Comparison of ENCODE assay signal across 11 cellular contexts in the genomic region with DNA sequence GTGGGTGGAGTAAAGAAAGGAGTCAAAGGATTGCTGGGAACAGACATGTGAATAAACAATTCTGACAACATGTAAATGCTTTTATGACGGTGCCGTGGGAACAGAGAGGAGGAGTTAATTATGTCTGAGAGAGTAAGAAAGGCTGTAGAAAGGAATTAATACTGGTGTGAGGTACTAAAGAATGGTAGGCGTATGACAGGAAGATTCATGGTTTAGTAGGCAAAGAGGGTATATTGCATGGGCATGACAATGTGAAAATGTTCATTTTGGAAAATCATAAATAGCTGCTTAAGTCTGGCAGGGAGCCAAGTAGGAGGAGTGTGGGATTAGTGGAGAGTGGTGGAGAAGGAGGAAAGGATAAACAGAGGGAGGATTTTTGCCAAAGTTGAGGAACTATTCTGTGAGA. TPM values are rescaled to one million over a fixed set of nuclear protein-coding genes. Genes with fewer than 3 reads are reported as not detected.
DNase-seq lines count a peak whose midpoint lies in the region; ATAC-seq and TF ChIP-seq lines count a peak whose summit lies in the region.
"Had no signal": no experiment of that assay in that cellular context is flagged by ENCODE, and none has a peak within 500 bp of the region (broad histone marks: within the 10 kb centered on the region; RNA-seq: fewer than 3 reads in every experiment).

No MANE protein-coding gene starts in this region.

- H3K4me1 ChIP-seq in mucosa of descending colon (ENCODE audit: low read depth) (peaks cover 12% of the 10 kb centered on the region), colonic mucosa (peaks cover 8% of the 10 kb centered on the region)

- H3K27me3 ChIP-seq in colonic mucosa = no peaks in the 10 kb centered on the region
- H3K27me3 ChIP-seq: stomach had no signal

- DNase-seq in DMS53 (lab: John Stamatoyannopoulos, UW) (peak; percentile 30), DMS53 treated with DMSO at 0.1 percent for 48 hours (lab: John Stamatoyannopoulos, UW; ENCODE audit: unreplicated experiment) (no peak), NCI-H1417 treated with DMSO at 0.1 percent for 48 hours (lab: John Stamatoyannopoulos, UW) (peak; percentile 32), mucosa of descending colon (peak in 1 of 3 donors; percentile 24), colonic mucosa (no peak), glomerular visceral epithelial cell (ENCODE audit: extremely low spot score) (no peak)
- DNase-seq: kidney glomerular epithelial cell, SIG-M5, stomach had no signal

- no peak overlapping the region for H3K9ac ChIP-seq in colonic mucosa (ENCODE audit: low read depth in 2 of 2, low read length in 2 of 2)

- TF ChIP-seq CTCF in brain (conservative IDR thresholded peaks at IDR 0.05) (no peak), mucosa of descending colon (IDR thresholded peaks at IDR 0.05) (no peak), colonic mucosa (IDR thresholded peaks at IDR 0.05) (no peak)

- H3K27me3 Mint-ChIP-seq in brain = no peaks in the 10 kb centered on the region

- H3K9me3 ChIP-seq in mucosa of descending colon (no peaks in the 10 kb centered on the region), colonic mucosa (no peaks in the 10 kb centered on the region)
- H3K9me3 ChIP-seq: stomach had no signal

- peak; percentile 82 for ATAC-seq in mucosa of descending colon
- no peak for ATAC-seq in GM19035 (IDR thresholded peaks at IDR 0.05; ENCODE audit: unreplicated experiment)

- H3K27ac ChIP-seq in colonic mucosa = no peak overlapping the region
- H3K27ac ChIP-seq: stomach had no signal

- intact Hi-C loops in mucosa of descending colon (cut with DNase I, micrococcal nuclease) = no loop called here
- intact Hi-C loops in colonic mucosa (cut with DNase I) = no loop called here

- peaks cover 37% of the 10 kb centered on the region for H3K4me1 Mint-ChIP-seq in brain

- H3K27ac Mint-ChIP-seq in brain = peak overlapping the region; percentile 6 to 72 (median 42)

- H3K36me3 ChIP-seq in mucosa of descending colon (ENCODE audit: low read depth) (peaks cover 3% of the 10 kb centered on the region), colonic mucosa (peaks cover 6% of the 10 kb centered on the region)

- H3K4me3 ChIP-seq in mucosa of descending colon (no peak overlapping the region), colonic mucosa (no peak overlapping the region)
- H3K4me3 ChIP-seq: stomach had no signal

- H3K4me3 Mint-ChIP-seq in brain = peak overlapping the region; percentile 26 to 61 (median 56)

- H3K36me3 Mint-ChIP-seq in brain = peaks cover 64% of the 10 kb centered on the region

- no peaks in the 10 kb centered on the region for H3K9me3 Mint-ChIP-seq in brain

RNA-seq across cellular contexts. Expression of a gene that starts 19.7 kb away (rescaled TPM):
- polyA plus RNA-seq in brain (ENCODE audit: insufficient read depth, low read depth, low replicate concordance) = 12.9 TPM
- total RNA-seq in mucosa of descending colon = 10 to 100 TPM; 29.7 to 37.4 (median 31.0) TPM
- 10 to 100 TPM; 29.2 to 40.2 TPM for total RNA-seq in colonic mucosa

Comparison
In these comparisons a context has a peak if more than half of its experiments do, and no peak if none do; other contexts are left out.
1. DNase-seq: peak in DMS53 (single experiment) and NCI-H1417 treated with DMSO at 0.1 percent for 48 hours (single experiment); none in DMS53 treated with DMSO at 0.1 percent for 48 hours (single experiment), colonic mucosa (single experiment) and glomerular visceral epithelial cell (single experiment).